ENCODE assay signal across 8 cellular contexts in the genomic region with DNA sequence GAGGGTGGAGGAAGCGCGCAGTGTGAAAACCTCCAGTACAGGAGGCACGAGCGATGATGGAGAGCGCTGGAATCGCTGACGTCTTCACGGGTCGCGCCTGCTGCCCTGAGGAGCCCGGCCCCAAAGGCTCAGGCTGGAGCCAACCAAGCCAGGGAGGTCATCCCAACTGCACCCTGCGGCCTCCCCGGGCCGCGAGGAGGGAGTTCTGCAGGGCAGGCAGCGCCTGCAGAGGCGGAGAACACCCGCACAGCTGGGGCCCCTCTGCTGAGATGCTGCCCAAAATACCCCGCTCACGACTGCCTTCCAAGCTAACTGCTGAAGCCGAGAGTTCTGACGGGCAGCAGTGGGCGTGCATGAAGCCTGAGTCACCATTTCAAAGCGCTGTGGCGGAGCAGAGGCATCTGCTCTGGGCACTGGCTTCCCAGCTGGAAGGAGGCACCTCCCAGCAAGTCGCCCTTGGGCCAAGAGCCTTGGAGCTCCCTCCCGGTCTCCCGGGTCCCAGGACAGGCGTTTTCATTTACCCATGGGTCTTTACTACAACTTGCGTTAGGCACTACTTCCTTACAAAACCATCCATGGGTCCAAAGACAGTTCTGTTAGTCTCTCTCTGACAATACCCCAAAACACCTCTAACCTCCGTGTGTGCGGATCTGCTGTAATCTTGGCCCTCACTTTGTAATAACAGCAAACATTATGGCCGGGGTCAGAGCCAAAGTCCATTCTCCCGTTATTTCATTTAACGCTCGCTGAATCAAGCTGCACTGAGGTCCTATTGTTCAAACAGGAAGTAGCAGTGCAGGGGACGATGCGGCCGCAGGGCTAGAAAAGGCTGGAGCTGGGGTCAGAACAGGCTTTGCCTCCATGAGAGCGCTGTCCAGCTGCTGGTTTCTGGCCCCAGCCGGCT.
DNase-seq lines count a peak whose midpoint lies in the region; ATAC-seq and TF ChIP-seq lines count a peak whose summit lies in the region.

No MANE protein-coding gene starts in this region.

- no peak overlapping the region for H3K4me3 ChIP-seq in LNCaP clone FGC (ENCODE audit: low read depth, low read length)
- H3K4me3 ChIP-seq in mucosa of descending colon = no peak overlapping the region

- TF ChIP-seq CTCF in LNCaP clone FGC (IDR thresholded peaks at IDR 0.05; ENCODE audit: control insufficient read depth, extremely low read depth, insufficient read depth) = no peak
- no peak for TF ChIP-seq CTCF in mucosa of descending colon (IDR thresholded peaks at IDR 0.05)

- no peaks in the 10 kb centered on the region for H3K36me3 ChIP-seq in mucosa of descending colon (ENCODE audit: low read depth)

- peak; percentile 14 for DNase-seq in LNCaP clone FGC (ENCODE audit: low read depth)
- peak; percentile 22 for DNase-seq in activated T-cell treated with anti-CD3 and anti-CD28 coated beads for 1 hour (ENCODE audit: low read depth)
- DNase-seq in epidermal melanocyte (ENCODE audit: insufficient read length, low spot score) = peak; percentile 91
- DNase-seq in mucosa of descending colon = peak in 2 of 3 donors; percentile 36 to 39
- DNase-seq in stimulated activated CD8-positive, alpha-beta memory T cell treated with anti-CD3 and anti-CD28 coated beads, Interleukin-2, amount 100 ng/mL, for 48 hours (ENCODE audit: low read depth in 2 of 2) = peak; percentile 59 to 63

- ATAC-seq in GM18517 (IDR thresholded peaks at IDR 0.05; ENCODE audit: unreplicated experiment) (peak; percentile 56), mucosa of descending colon (peak; percentile 72), GM21447 (IDR thresholded peaks at IDR 0.05; ENCODE audit: unreplicated experiment) (no peak), HG02981 (IDR thresholded peaks at IDR 0.05; ENCODE audit: unreplicated experiment) (no peak)

- intact Hi-C loops in mucosa of descending colon (cut with DNase I, micrococcal nuclease) = no loop called here

- no peaks in the 10 kb centered on the region for H3K9me3 ChIP-seq in mucosa of descending colon

- H3K4me1 ChIP-seq in mucosa of descending colon (ENCODE audit: low read depth) = peaks cover 6% of the 10 kb centered on the region

Comparison
In these comparisons a context has a peak if more than half of its experiments do, and no peak if none do; other contexts are left out.
1. ATAC-seq: peak in GM18517 (single experiment) and mucosa of descending colon (single experiment); none in GM21447 (single experiment) and HG02981 (single experiment).
2. DNase-seq: peak in every context shown above with its lines; median percentile 91 in epidermal melanocyte; 61 in stimulated activated CD8-positive, alpha-beta memory T cell treated with anti-CD3 and anti-CD28 coated beads, Interleukin-2, amount 100 ng/mL, for 48 hours; 38 in mucosa of descending colon; 22 in activated T-cell treated with anti-CD3 and anti-CD28 coated beads for 1 hour; 14 in LNCaP clone FGC.